In genomic region chr1:10388387-10388715, GRCh38 we compare ENCODE assay signal across 1 cellular context.
A peak's percentile ranks its signal among the peaks of the same experiment; 100 is the strongest.
TF ChIP-seq lines count a peak whose summit lies in the region.

No MANE protein-coding gene starts in this region.

TF ChIP-seq in HepG2, 621 proteins besides CTCF, POLR2A, EP300 and RAD21 (continues in another document):
- TF ChIP-seq FUBP1 (CRISPR knock-in tag; IDR thresholded peaks at IDR 0.05; ENCODE audit: borderline replicate concordance) (no peak), XBP1 (CRISPR knock-in tag; IDR thresholded peaks at IDR 0.05) (no peak), HNF4G (IDR thresholded peaks at IDR 0.05; ENCODE audit: borderline replicate concordance, low read depth, low read length) (peak; percentile 54; the same call in 1 of the 2 replicates), HNF4G (CRISPR knock-in tag; IDR thresholded peaks at IDR 0.05; ENCODE audit: borderline replicate concordance, low read depth) (no peak), ZNF33B (CRISPR knock-in tag; IDR thresholded peaks at IDR 0.05) (no peak), ZNF331 (CRISPR knock-in tag; IDR thresholded peaks at IDR 0.05) (0 out of 2 replicates have a peak, but pooled peaks have one; percentile 17), ZNF577 (CRISPR knock-in tag; IDR thresholded peaks at IDR 0.05; ENCODE audit: borderline replicate concordance, low read depth) (no peak), ZBTB4 (CRISPR knock-in tag; IDR thresholded peaks at IDR 0.05; ENCODE audit: borderline replicate concordance) (no peak), SALL1 (CRISPR knock-in tag; IDR thresholded peaks at IDR 0.05) (no peak), TARDBP (CRISPR knock-in tag; IDR thresholded peaks at IDR 0.05) (peak; percentile 22; the same call in 1 of the 2 replicates), SOX13 (IDR thresholded peaks at IDR 0.05) (no peak), SOX13 (CRISPR knock-in tag; conservative IDR thresholded peaks at IDR 0.05 in 1 of 2, IDR thresholded peaks at IDR 0.05 in 1 of 2) (peak in 1 of 2 experiments; percentile 33; a peak in 1 of 4 replicates), ZC3H13 (CRISPR knock-in tag; IDR thresholded peaks at IDR 0.05) (no peak), DNMT1 (CRISPR knock-in tag; IDR thresholded peaks at IDR 0.05) (no peak), FOXJ3 (CRISPR knock-in tag; IDR thresholded peaks at IDR 0.05; ENCODE audit: borderline replicate concordance) (0 out of 2 replicates have a peak, but pooled peaks have one; percentile 27), SRF (IDR thresholded peaks at IDR 0.05; ENCODE audit: low read depth, low read length) (0 out of 2 replicates have a peak, but pooled peaks have one; percentile 9), ZNF543 (CRISPR knock-in tag; IDR thresholded peaks at IDR 0.05) (no peak), IRX3 (CRISPR knock-in tag; IDR thresholded peaks at IDR 0.05; ENCODE audit: borderline replicate concordance, low read depth) (no peak), SMAD1 (CRISPR knock-in tag; IDR thresholded peaks at IDR 0.05; ENCODE audit: borderline replicate concordance, low read depth) (no peak), ZNF703 (CRISPR knock-in tag; IDR thresholded peaks at IDR 0.05; ENCODE audit: borderline replicate concordance) (no peak), POLR2AphosphoS2 (IDR thresholded peaks at IDR 0.05; ENCODE audit: low read depth, low read length) (no peak), ZNF44 (CRISPR knock-in tag; IDR thresholded peaks at IDR 0.05) (no peak), ZNF766 (CRISPR knock-in tag; IDR thresholded peaks at IDR 0.05; ENCODE audit: borderline replicate concordance) (no peak), ZNF773 (CRISPR knock-in tag; IDR thresholded peaks at IDR 0.05; ENCODE audit: borderline replicate concordance) (no peak), ZNF644 (CRISPR knock-in tag; IDR thresholded peaks at IDR 0.05; ENCODE audit: low read depth) (peak; percentile 52; the same call in 1 of the 2 replicates), CEBPG (CRISPR knock-in tag; IDR thresholded peaks at IDR 0.05) (peak; percentile 69), SIX4 (CRISPR knock-in tag; IDR thresholded peaks at IDR 0.05) (no peak), NONO (IDR thresholded peaks at IDR 0.05) (no peak), NONO (CRISPR knock-in tag; conservative IDR thresholded peaks at IDR 0.05) (0 out of 2 replicates have a peak, but pooled peaks have one; percentile 32), SAP130 (CRISPR knock-in tag; IDR thresholded peaks at IDR 0.05; ENCODE audit: low read depth) (0 out of 2 replicates have a peak, but pooled peaks have one; percentile 14), ARID5B (CRISPR knock-in tag; IDR thresholded peaks at IDR 0.05) (peak; percentile 37; the same call in 1 of the 2 replicates), ZBTB39 (CRISPR knock-in tag; IDR thresholded peaks at IDR 0.05) (no peak), GATAD2A (CRISPR knock-in tag; IDR thresholded peaks at IDR 0.05) (peak; percentile 25; the same call in 1 of the 2 replicates), NR2F1 (CRISPR knock-in tag; IDR thresholded peaks at IDR 0.05) (no peak), CREBL2 (CRISPR knock-in tag; IDR thresholded peaks at IDR 0.05; ENCODE audit: borderline replicate concordance) (no peak), SP1 (IDR thresholded peaks at IDR 0.05) (no peak), SP1 (CRISPR knock-in tag; IDR thresholded peaks at IDR 0.05) (no peak), AFF4 (CRISPR knock-in tag; IDR thresholded peaks at IDR 0.05) (no peak), SRSF4 (IDR thresholded peaks at IDR 0.05; ENCODE audit: low read depth, low read length, poor library complexity, severe bottlenecking) (no peak), ZNF350 (CRISPR knock-in tag; IDR thresholded peaks at IDR 0.05; ENCODE audit: borderline replicate concordance, low read depth) (no peak), ZNF484 (CRISPR knock-in tag; IDR thresholded peaks at IDR 0.05; ENCODE audit: borderline replicate concordance, low read depth) (no peak), RCOR2 (CRISPR knock-in tag; IDR thresholded peaks at IDR 0.05) (0 out of 2 replicates have a peak, but pooled peaks have one; percentile 21), ZEB1 (IDR thresholded peaks at IDR 0.05; ENCODE audit: insufficient replicate concordance, low read depth) (no peak), YEATS4 (CRISPR knock-in tag; IDR thresholded peaks at IDR 0.05; ENCODE audit: borderline replicate concordance) (no peak), CREB1 (IDR thresholded peaks at IDR 0.05) (no peak), CREB1 (CRISPR knock-in tag; IDR thresholded peaks at IDR 0.05) (peak; percentile 54), KDM6A (CRISPR knock-in tag; IDR thresholded peaks at IDR 0.05; ENCODE audit: low read depth) (0 out of 2 replicates have a peak, but pooled peaks have one; percentile 21), PAXIP1 (CRISPR knock-in tag; conservative IDR thresholded peaks at IDR 0.05) (0 out of 2 replicates have a peak, but pooled peaks have one; percentile 34), RELA (CRISPR knock-in tag; IDR thresholded peaks at IDR 0.05) (no peak), ZNF34 (CRISPR knock-in tag; IDR thresholded peaks at IDR 0.05; ENCODE audit: borderline replicate concordance) (no peak)
